Comparison of ENCODE assay signal across 16 cellular contexts in the genomic region with DNA sequence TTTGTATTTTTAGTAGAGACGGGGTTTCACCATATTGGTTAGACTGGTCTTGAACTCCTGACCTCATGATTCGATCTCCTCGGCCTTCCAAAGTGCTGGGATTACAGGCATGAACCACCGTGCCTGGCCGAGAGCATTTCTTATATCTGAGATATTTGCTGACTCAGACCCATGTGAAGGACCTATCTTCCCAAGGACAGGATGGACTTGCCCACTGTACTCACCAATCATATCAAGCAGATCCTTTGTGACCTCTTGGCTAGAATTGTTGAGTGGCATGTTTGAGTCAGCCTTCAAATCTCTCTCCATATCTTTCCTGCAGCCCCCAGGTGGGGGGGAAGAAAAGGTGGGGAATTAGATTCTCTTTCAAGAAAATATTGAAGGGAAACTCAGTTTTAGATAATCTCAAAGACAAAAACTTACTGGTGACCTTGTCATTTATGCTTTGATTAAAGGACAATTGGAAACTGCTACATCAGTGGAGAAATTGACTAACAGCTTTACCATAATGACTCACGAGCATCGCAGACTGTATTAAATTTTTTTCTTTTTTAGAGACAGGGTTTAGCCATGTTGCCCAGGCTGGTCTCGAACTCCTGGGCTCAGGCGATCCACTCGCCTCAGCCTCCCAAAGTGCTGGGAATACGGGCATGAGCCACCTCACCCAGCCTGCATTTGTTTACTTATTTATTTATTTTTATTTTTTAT.
"Had no signal": no experiment of that assay in that cellular context is flagged by ENCODE, and none has a peak within 500 bp of the region (broad histone marks: within the 10 kb centered on the region; RNA-seq: fewer than 3 reads in every experiment).

No MANE protein-coding gene starts in this region.

- H3K27me3 ChIP-seq: dorsolateral prefrontal cortex, esophagus squamous epithelium, left lung, neural progenitor cell, ovary, sigmoid colon, spleen had no signal

- H3K9me3 Mint-ChIP-seq: activated CD4-positive, alpha-beta memory T cell treated with anti-CD3 and anti-CD28 coated beads, Interleukin-2, amount 10 ng/mL, durations not matched to agents 7 days and 5 days; naive B cell; neural progenitor cell had no signal

- DNase-seq: activated CD4-positive, alpha-beta memory T cell treated with anti-CD3 and anti-CD28 coated beads, Interleukin-2, amount 10 ng/mL, durations not matched to agents 7 days and 5 days; activated CD4-positive, CD25-positive, alpha-beta regulatory T cell treated with anti-CD3 and anti-CD28 coated beads, Interleukin-2, amount 50 U/mL, for 72 hours; activated CD8-positive, alpha-beta memory T cell treated with anti-CD3 and anti-CD28 coated beads, Interleukin-2, amount 50 U/mL, for 48 hours; activated effector memory CD4-positive, alpha-beta T cell treated with Interleukin-2 at 50 U/mL for 16 hours; dorsolateral prefrontal cortex; esophagus squamous epithelium; hippocampal formation; kidney; left lung; mammary epithelial cell; naive B cell; ovary; sigmoid colon; spleen; T-helper 9 cell had no signal

- H3K4me3 Mint-ChIP-seq: activated CD4-positive, alpha-beta memory T cell treated with anti-CD3 and anti-CD28 coated beads, Interleukin-2, amount 10 ng/mL, durations not matched to agents 7 days and 5 days; naive B cell; neural progenitor cell had no signal

- H3K4me3 ChIP-seq: dorsolateral prefrontal cortex, esophagus squamous epithelium, left lung, neural progenitor cell, ovary, sigmoid colon, spleen had no signal

- H3K9me3 ChIP-seq: esophagus squamous epithelium, left lung, ovary, sigmoid colon, spleen had no signal

- H3K4me1 ChIP-seq: neural progenitor cell had no signal

- H3K27me3 Mint-ChIP-seq: activated CD4-positive, alpha-beta memory T cell treated with anti-CD3 and anti-CD28 coated beads, Interleukin-2, amount 10 ng/mL, durations not matched to agents 7 days and 5 days; naive B cell had no signal

- H3K36me3 ChIP-seq: neural progenitor cell, ovary had no signal

- H3K27ac ChIP-seq: dorsolateral prefrontal cortex, esophagus squamous epithelium, left lung, neural progenitor cell, ovary, spleen had no signal

- H3K27ac Mint-ChIP-seq: activated CD4-positive, alpha-beta memory T cell treated with anti-CD3 and anti-CD28 coated beads, Interleukin-2, amount 10 ng/mL, durations not matched to agents 7 days and 5 days; naive B cell; neural progenitor cell had no signal
